ENCODE assay signal across 13 cellular contexts in genomic region chr1:149846600-149847466, GRCh38. TPM values are rescaled to one million over a fixed set of nuclear protein-coding genes. Genes with fewer than 3 reads are reported as not detected.
DNase-seq lines count a peak whose midpoint lies in the region; ATAC-seq, FAIRE-seq and TF ChIP-seq lines count a peak whose summit lies in the region.
"Had no signal": no experiment of that assay in that cellular context is flagged by ENCODE, and none has a peak within 500 bp of the region (broad histone marks: within the 10 kb centered on the region; RNA-seq: fewer than 3 reads in every experiment).

No MANE protein-coding gene starts in this region.

- H2BK15ac ChIP-seq in H1 (ENCODE audit: low read length): no peak overlapping the region
- no peak overlapping the region for H2BK15ac ChIP-seq in mesendoderm (replicated peaks; ENCODE audit: low read depth)

- POLR2A ChIA-PET in Panc1 (lab: Charles Lee): no interaction called here
- POLR2A ChIA-PET in H1 (lab: Charles Lee; ENCODE audit: partially characterized antibody): interaction anchor here (8.0 kb wide), 1 partner anchor 40 kb away, joined by 278 read pairs; a partner anchor contains a TSS

- H3K79me1 ChIP-seq in H1 (ENCODE audit: low read depth, low read length) (no peaks in the 10 kb centered on the region), mesendoderm (ENCODE audit: low read length) (peaks cover 5% of the 10 kb centered on the region)

- H3K23ac ChIP-seq in H1 (ENCODE audit: insufficient read length): no peak overlapping the region
- no peak overlapping the region for H3K23ac ChIP-seq in mesendoderm (ENCODE audit: low read length)

- H3K27ac ChIP-seq in Panc1 (ENCODE audit: low read length) (peak overlapping the region; percentile 100), H1 (ENCODE audit: low read depth, low read length) (no peak overlapping the region), lower lobe of right lung (no peak overlapping the region), mesendoderm (ENCODE audit: low read depth, low read length) (no peak overlapping the region)
- H3K27ac ChIP-seq: brain microvascular endothelial cell, parathyroid adenoma, SJCRH30, upper lobe of right lung had no signal

- H3K23me2 ChIP-seq in H1 (ENCODE audit: low read depth, low read length): peaks cover 14% of the 10 kb centered on the region

- H3K9me3 ChIP-seq in Panc1 (ENCODE audit: control insufficient read depth, insufficient read depth, low read depth, low read length) (no peaks in the 10 kb centered on the region), H1 (ENCODE audit: insufficient read depth in 2 of 2, low read depth in 1 of 2, low read length in 1 of 2) (no peaks in the 10 kb centered on the region), lower lobe of right lung (no peaks in the 10 kb centered on the region)
- H3K9me3 ChIP-seq: SJCRH30, upper lobe of right lung had no signal

- H2BK12ac ChIP-seq in H1 (ENCODE audit: low read depth, low read length): no peak overlapping the region

- H4K8ac ChIP-seq in H1 (ENCODE audit: extremely low read depth, insufficient read depth, low read length) (no peak overlapping the region), mesendoderm (ENCODE audit: low read depth, low read length) (no peak overlapping the region)

- CTCF ChIA-PET in Panc1 (lab: Charles Lee): no interaction called here
- CTCF ChIA-PET in H1 (lab: Charles Lee; ENCODE audit: partially characterized antibody): no interaction called here

- no peak; a peak in 1 of 3 replicates for TF ChIP-seq POLR2A in H1 (IDR thresholded peaks at IDR 0.05; ENCODE audit: control extremely low read depth in 1 of 2, low read depth in 2 of 2, low read length in 2 of 2)

- H3K4me2 ChIP-seq in H1 (ENCODE audit: insufficient read depth in 1 of 2, low read depth in 2 of 2, low read length in 2 of 2) (peak overlapping the region; percentile 29 to 63; a peak in 2 of 4 replicates), mesendoderm (ENCODE audit: low read length) (no peak overlapping the region)

- DNase-seq in stimulated activated CD4-positive, alpha-beta T cell treated with anti-CD3 and anti-CD28 coated beads, Interleukin-4, amount 100 ng/mL, for 24 hours: peak; percentile 1
- no peak for DNase-seq in stimulated activated CD4-positive, alpha-beta T cell treated with anti-CD3 and anti-CD28 coated beads, Interleukin-4, amount 100 ng/mL, for 1 hour
- DNase-seq in Panc1 (ENCODE audit: low read depth, low spot score) (no peak), H1 (ENCODE audit: low read depth in 1 of 2, low spot score in 2 of 2) (no peak), lower lobe of right lung (no peak), mesendoderm (no peak)
- no peak for DNase-seq in stimulated activated naive CD4-positive, alpha-beta T cell treated with Interleukin-2 at 50 U/mL for 16 hours (lab: John Stamatoyannopoulos, UW)
- DNase-seq: brain microvascular endothelial cell, upper lobe of right lung had no signal

- H2BK5ac ChIP-seq in H1 (ENCODE audit: low read depth, low read length) (no peak overlapping the region), mesendoderm (ENCODE audit: low read length) (no peak overlapping the region)

- H2BK20ac ChIP-seq in H1 (ENCODE audit: low read length): no peak overlapping the region

- peaks cover 6 to 15% of the 10 kb centered on the region in 2 experiments for H4K20me1 ChIP-seq in H1 (replicated peaks in 1 of 2; ENCODE audit: control insufficient read depth in 1 of 2, insufficient read depth in 2 of 2, low read length in 2 of 2)

- H3K18ac ChIP-seq in H1 (ENCODE audit: extremely low read depth, low read length) (no peak overlapping the region), mesendoderm (ENCODE audit: low read length) (no peak overlapping the region)

- H3K79me2 ChIP-seq in H1 (ENCODE audit: control insufficient read depth in 1 of 2, insufficient read depth in 2 of 2, low read length in 2 of 2) (peaks cover 13 to 69% of the 10 kb centered on the region in 2 experiments; a peak in 3 of 4 replicates), mesendoderm (ENCODE audit: control insufficient read depth, insufficient read depth, low read length) (peaks cover 45% of the 10 kb centered on the region)

- TF ChIP-seq CTCF in Panc1 (IDR thresholded peaks at IDR 0.05) (no peak), H1 (IDR thresholded peaks at IDR 0.05; ENCODE audit: control extremely low read depth in 1 of 3, insufficient read depth in 1 of 3, low read depth in 1 of 3, low read length in 3 of 3) (no peak), lower lobe of right lung (IDR thresholded peaks at IDR 0.05) (no peak)

- no peak overlapping the region for H3K56ac ChIP-seq in H1 (replicated peaks; ENCODE audit: insufficient read length, low read depth, low read length)
- H3K56ac ChIP-seq in mesendoderm (ENCODE audit: low read length): no peak overlapping the region

- in situ Hi-C loops in Panc1 (cut with HindIII; ENCODE audit: low pct_unique_long_range_greater_than_20kb, low sequenced_read_pairs): no loop called here

- ATAC-seq in Panc1: no peak
- no peak for ATAC-seq in esophagus mucosa
- no peak for ATAC-seq in lower lobe of right lung
- ATAC-seq: upper lobe of right lung had no signal

- H4K91ac ChIP-seq in H1 (replicated peaks; ENCODE audit: insufficient read length, low read length): no peak overlapping the region

- BruUV-seq in Panc1 (replicated peaks; lab: Mats Ljungman, UMichigan): no TSS peak

- H3K36me3 ChIP-seq in Panc1 (ENCODE audit: control insufficient read depth, insufficient read depth, low read length): no peaks in the 10 kb centered on the region; the same call in 1 of the 2 replicates
- no peaks in the 10 kb centered on the region; a peak in 1 of 8 replicates for H3K36me3 ChIP-seq in H1 (ENCODE audit: control insufficient read depth in 2 of 4, insufficient read depth in 4 of 4, low read length in 3 of 4)
- peaks cover 5% of the 10 kb centered on the region for H3K36me3 ChIP-seq in lower lobe of right lung
- no peaks in the 10 kb centered on the region for H3K36me3 ChIP-seq in mesendoderm (ENCODE audit: control insufficient read depth, insufficient read depth, low read length)
- H3K36me3 ChIP-seq: brain microvascular endothelial cell, SJCRH30, upper lobe of right lung had no signal

- H2AK5ac ChIP-seq in H1 (ENCODE audit: low read depth, low read length) (no peak overlapping the region), mesendoderm (ENCODE audit: low read length) (no peak overlapping the region)

- intact Hi-C loops in Panc1 (cut with micrococcal nuclease; ENCODE audit: unreplicated experiment): no loop called here
- intact Hi-C loops in lower lobe of right lung (cut with DNase I): no loop called here

- H3K4me1 ChIP-seq in Panc1 (ENCODE audit: control insufficient read depth, insufficient read depth, low read length): peaks cover 29% of the 10 kb centered on the region
- H3K4me1 ChIP-seq in H1 (replicated peaks in 1 of 4; ENCODE audit: control insufficient read depth in 3 of 4, insufficient read depth in 4 of 4, low read length in 3 of 4): peaks cover 0 to 21% (median 6%) of the 10 kb centered on the region in 4 experiments; a peak in 3 of 7 replicates
- peaks cover 41% of the 10 kb centered on the region for H3K4me1 ChIP-seq in lower lobe of right lung
- peaks cover 12% of the 10 kb centered on the region for H3K4me1 ChIP-seq in mesendoderm (ENCODE audit: control insufficient read depth, low read depth, low read length)

- no peak for FAIRE-seq in H1 (lab: Jason Lieb, UNC)
- FAIRE-seq: GM19239 had no signal

- peak overlapping the region in 1 of 2 experiments; percentile 32; a peak in 2 of 4 replicates for H3K4me3 ChIP-seq in Panc1 (ENCODE audit: low read depth in 2 of 2, low read length in 2 of 2)
- H3K4me3 ChIP-seq in H1 (ENCODE audit: extremely low read depth in 1 of 4, insufficient read depth in 2 of 4, low read depth in 3 of 4, low read length in 4 of 4): peak overlapping the region in 1 of 4 experiments; percentile 93; a peak in 2 of 8 replicates
- H3K4me3 ChIP-seq in lower lobe of right lung: no peak overlapping the region
- H3K4me3 ChIP-seq in mesendoderm (ENCODE audit: low read length): no peak overlapping the region
- H3K4me3 ChIP-seq: SJCRH30, upper lobe of right lung had no signal

- no peak for TF ChIP-seq RAD21 in H1 (IDR thresholded peaks at IDR 0.05 in 1 of 2, conservative IDR thresholded peaks at IDR 0.05 in 1 of 2; ENCODE audit: low read depth in 2 of 2, low read length in 2 of 2)

- H2BK120ac ChIP-seq in H1 (replicated peaks; ENCODE audit: low read depth, low read length): no peak overlapping the region
- H2BK120ac ChIP-seq in mesendoderm (ENCODE audit: low read depth, low read length): no peak overlapping the region

- WGBS in H1 (ENCODE audit: extremely low coverage in 1 of 2, insufficient coverage in 1 of 2, insufficient read length in 1 of 2, insufficient replicate concordance in 2 of 2, low coverage in 1 of 2, low lambda C conversion rate in 2 of 2, missing lambda C conversion rate in 1 of 2), 2 experiments: 79% methylated on average over 3 of the region's 3 CpGs; no CpG with 5 or more reads in 1 of the 2 experiments
- WGBS in mesendoderm (ENCODE audit: extremely low coverage, insufficient coverage, low lambda C conversion rate): no CpG with 5 or more reads among the region's 3 CpGs

- H3K27me3 ChIP-seq in Panc1 (ENCODE audit: control insufficient read depth, insufficient read depth, low read length) (no peaks in the 10 kb centered on the region), H1 (replicated peaks in 1 of 4; ENCODE audit: control insufficient read depth in 3 of 4, extremely low read depth in 1 of 4, insufficient read depth in 3 of 4, low read length in 3 of 4) (no peaks in the 10 kb centered on the region), lower lobe of right lung (ENCODE audit: low read depth) (no peaks in the 10 kb centered on the region), mesendoderm (ENCODE audit: insufficient read depth, low read length, poor library complexity) (no peaks in the 10 kb centered on the region)
- H3K27me3 ChIP-seq: brain microvascular endothelial cell, SJCRH30, upper lobe of right lung had no signal

- peak overlapping the region; percentile 54 for H4K5ac ChIP-seq in H1 (ENCODE audit: insufficient read length, low read depth, low read length)
- H4K5ac ChIP-seq in mesendoderm (ENCODE audit: low read length): no peak overlapping the region

- H3K9ac ChIP-seq in H1 (replicated peaks in 1 of 4; ENCODE audit: extremely low read depth in 1 of 4, low read depth in 3 of 4, low read length in 3 of 4): no peak overlapping the region
- no peak overlapping the region for H3K9ac ChIP-seq in mesendoderm (ENCODE audit: low read length)
- H3K9ac ChIP-seq: parathyroid adenoma had no signal

- no peak overlapping the region for H2AFZ ChIP-seq in H1 (ENCODE audit: low read length)
- H2AFZ ChIP-seq: parathyroid adenoma had no signal

- H3K14ac ChIP-seq in H1 (ENCODE audit: insufficient read length): no peak overlapping the region

- no peak overlapping the region for H3K4ac ChIP-seq in H1 (replicated peaks; ENCODE audit: insufficient read length, low read depth, low read length)
- no peak overlapping the region for H3K4ac ChIP-seq in mesendoderm (ENCODE audit: low read depth, low read length)

- TF ChIP-seq EP300 in H1 (IDR thresholded peaks at IDR 0.05; ENCODE audit: borderline replicate concordance in 1 of 2, low read depth in 2 of 2, low read length in 2 of 2): no peak

RNA-seq across cellular contexts. Expression of gene BOLA1, which starts 52.5 kb away (rescaled TPM):
- total RNA-seq in Panc1 (2021; ENCODE audit: unreplicated experiment) (14.6 TPM), esophagus mucosa (12.0 TPM), lower lobe of right lung (11.5 TPM)
- 21.1 TPM for polyA plus RNA-seq in Panc1 (2012; ENCODE audit: insufficient read length)
- total RNA-seq in H1 (2021; fragmentation: NEBNext Ultra II Directional; extraction: Animal tissue kit (Norgen Biotek cat#: 25700)): 8.1 and 13.1 TPM in 2 replicates
- polyA plus RNA-seq in H1 (2011; rRNA removed): 15.4 and 24.6 TPM in 2 replicates
- polyA plus RNA-seq in H1 (2011; cell fraction: cytosol; rRNA removed): 21.2 TPM
- 18.4 TPM for polyA plus RNA-seq in H1 (2011; cell fraction: nucleus; rRNA removed)
- polyA plus RNA-seq in H1 (2012, experiment 1 of 2): 12.6 to 15.9 TPM (median 15.0 TPM) in 4 replicates
- polyA plus RNA-seq in H1 (2012, experiment 2 of 2): 19.4 TPM
- polyA plus RNA-seq in H1 (2013, experiment 1 of 2): 9.5 TPM
- polyA plus RNA-seq in H1 (2013, experiment 2 of 2): 9.5 TPM
- polyA minus RNA-seq in H1 (2011; rRNA and poly(A)+ RNA removed): 1.9 and 2.5 TPM in 2 replicates
- polyA minus RNA-seq in H1 (2011; cell fraction: cytosol; rRNA and poly(A)+ RNA removed): 4.9 TPM
- 13.0 TPM for polyA minus RNA-seq in H1 (2011; cell fraction: nucleus; rRNA and poly(A)+ RNA removed)
- 6.0 TPM for polyA plus RNA-seq in mesendoderm (2013, experiment 1 of 2)
- 6.8 TPM for polyA plus RNA-seq in mesendoderm (2013, experiment 2 of 2)
